Comparison of ENCODE assay signal across 11 cellular contexts in genomic region chr20:54474866-54475265, GRCh38. TPM values are rescaled to one million over a fixed set of nuclear protein-coding genes. Genes with fewer than 3 reads are reported as not detected.
DNase-seq lines count a peak whose midpoint lies in the region; ATAC-seq and TF ChIP-seq lines count a peak whose summit lies in the region.
"Had no signal": no experiment of that assay in that cellular context is flagged by ENCODE, and none has a peak within 500 bp of the region (broad histone marks: within the 10 kb centered on the region; RNA-seq: fewer than 3 reads in every experiment).

No MANE protein-coding gene starts in this region.

- H3K27ac ChIP-seq in OCI-LY7 (ENCODE audit: low read depth, low read length, poor library complexity, severe bottlenecking) = no peak overlapping the region

- peak overlapping the region; percentile 18 to 48 for H3K4me3 Mint-ChIP-seq in stimulated activated naive CD8-positive, alpha-beta T cell treated with anti-CD3 and anti-CD28 coated beads, Interleukin-15, amount 100 ng/mL, for 72 hours

- H3K9me2 ChIP-seq in OCI-LY7 (ENCODE audit: insufficient read depth, low read length) = no peaks in the 10 kb centered on the region

- TF ChIP-seq CTCF in cardiac fibroblast (IDR thresholded peaks at IDR 0.05; ENCODE audit: low read depth, low read length) = no peak
- no peak for TF ChIP-seq CTCF in OCI-LY7 (conservative IDR thresholded peaks at IDR 0.05; ENCODE audit: low read length)

- no peaks in the 10 kb centered on the region for H4K20me1 ChIP-seq in OCI-LY7 (ENCODE audit: insufficient read depth, low read length)

- no peaks in the 10 kb centered on the region for H3K79me2 ChIP-seq in OCI-LY7 (ENCODE audit: insufficient read depth, low read depth, low read length)

- DNase-seq in H7 (no peak), cardiac fibroblast (ENCODE audit: low read depth in 2 of 2) (no peak), kidney tubule cell (ENCODE audit: low spot score) (peak; percentile 16), NCI-H146 (lab: John Stamatoyannopoulos, UW) (no peak), OCI-LY7 (ENCODE audit: low spot score) (no peak), activated gamma-delta T cell treated with Interleukin-2 at 50 U/mL for 16 hours (no peak), OCI-M1 (lab: John Stamatoyannopoulos, UW) (no peak)
- DNase-seq in stimulated activated naive CD8-positive, alpha-beta T cell treated with anti-CD3 and anti-CD28 coated beads, Interleukin-15, amount 100 ng/mL, for 72 hours = no peak

- H3K4me1 ChIP-seq in OCI-LY7 (ENCODE audit: insufficient read depth, low read length, poor library complexity, severe bottlenecking) = no peaks in the 10 kb centered on the region

- POLR2A ChIA-PET in OCI-LY7 (lab: Charles Lee) = no interaction called here

- H3K27ac Mint-ChIP-seq in stimulated activated naive CD8-positive, alpha-beta T cell treated with anti-CD3 and anti-CD28 coated beads, Interleukin-15, amount 100 ng/mL, for 72 hours = no peak overlapping the region
- H3K27ac Mint-ChIP-seq: activated naive CD4-positive, alpha-beta T cell treated with anti-CD3 and anti-CD28 coated beads, Interleukin-2, amount 50 U/mL, for 72 hours had no signal

- H3K36me3 ChIP-seq in H7 (replicated peaks; ENCODE audit: control insufficient read depth, insufficient read depth, low read length) = no peaks in the 10 kb centered on the region
- H3K36me3 ChIP-seq in OCI-LY7 (ENCODE audit: insufficient read depth, low read length) = no peaks in the 10 kb centered on the region

- BruUV-seq in OCI-LY7 (replicated peaks; lab: Mats Ljungman, UMichigan) = no TSS peak

- no peak overlapping the region for H2AFZ ChIP-seq in OCI-LY7 (ENCODE audit: low read length)

- no peak overlapping the region for H3K4me2 ChIP-seq in OCI-LY7 (ENCODE audit: low read length)

- H3K4me3 ChIP-seq in H7 (ENCODE audit: insufficient read depth, low read depth, low read length) (peak overlapping the region; percentile 81), cardiac fibroblast (replicated peaks in 1 of 2; ENCODE audit: low read depth in 2 of 2, low read length in 2 of 2) (peak overlapping the region; percentile 62 to 87), OCI-LY7 (ENCODE audit: low read depth, low read length, poor library complexity, severe bottlenecking) (no peak overlapping the region)

- intact Hi-C loops in OCI-LY7 (cut with micrococcal nuclease; ENCODE audit: unreplicated experiment) = no loop called here

- H3K27me3 ChIP-seq in H7 (ENCODE audit: control insufficient read depth, insufficient read depth, low read length) = peaks cover 24% of the 10 kb centered on the region

- peaks cover 0 to 10% of the 10 kb centered on the region in 2 donors for H3K9me3 Mint-ChIP-seq in stimulated activated naive CD8-positive, alpha-beta T cell treated with anti-CD3 and anti-CD28 coated beads, Interleukin-15, amount 100 ng/mL, for 72 hours

- H3K27me3 Mint-ChIP-seq in stimulated activated naive CD8-positive, alpha-beta T cell treated with anti-CD3 and anti-CD28 coated beads, Interleukin-15, amount 100 ng/mL, for 72 hours = peaks cover 61% of the 10 kb centered on the region

- no peaks in the 10 kb centered on the region for H3K9me3 ChIP-seq in OCI-LY7 (ENCODE audit: low read length)

- CTCF ChIA-PET in OCI-LY7 (lab: Charles Lee; ENCODE audit: unreplicated experiment) = no interaction called here

- ATAC-seq in stimulated activated naive CD8-positive, alpha-beta T cell treated with anti-CD3 and anti-CD28 coated beads, Interleukin-15, amount 100 ng/mL, for 72 hours = no peak
- ATAC-seq: activated CD4-positive, CD25-positive, alpha-beta regulatory T cell treated with anti-CD3 and anti-CD28 coated beads, Interleukin-2, amount 50 U/mL, for 24 hours had no signal

- H3K4me1 Mint-ChIP-seq in stimulated activated naive CD8-positive, alpha-beta T cell treated with anti-CD3 and anti-CD28 coated beads, Interleukin-15, amount 100 ng/mL, for 72 hours = peaks cover 15% of the 10 kb centered on the region

RNA-seq across cellular contexts. Expression of gene DOK5, which starts 0.5 kb away (rescaled TPM):
- total RNA-seq in H7 (2014; rRNA removed; shearing (Covaris generic)) = 2.3 and 4.0 TPM in 2 replicates
- not detected in 2 replicates for total RNA-seq in OCI-LY7 (2014; rRNA removed; shearing (Covaris generic))
- total RNA-seq in OCI-LY7 (2022) = not detected in 2 replicates
- total RNA-seq: mononuclear cell had no signal
